Comparison of ENCODE assay signal across 23 cellular contexts in the genomic region with DNA sequence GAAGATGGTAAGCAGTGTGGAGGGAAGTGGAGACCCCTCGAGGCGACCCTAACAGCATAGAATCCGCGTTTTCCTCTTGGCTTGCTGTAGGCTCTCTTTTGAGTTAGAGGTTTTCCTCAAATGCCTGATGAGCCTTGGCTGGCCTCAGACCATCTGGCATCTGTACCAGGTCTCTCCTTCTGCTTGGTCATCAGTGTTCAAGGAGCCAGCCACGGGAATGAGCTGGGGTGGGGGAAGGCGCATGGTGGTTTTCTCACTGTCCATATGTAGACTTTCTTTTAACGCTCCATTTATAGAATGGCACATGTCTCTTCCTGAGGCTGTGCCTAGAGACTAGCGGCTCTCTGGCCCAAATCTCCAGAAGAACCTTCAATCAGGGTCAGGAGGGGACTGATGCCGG. TPM values are rescaled to one million over a fixed set of nuclear protein-coding genes. Genes with fewer than 3 reads are reported as not detected.
DNase-seq lines count a peak whose midpoint lies in the region; ATAC-seq and TF ChIP-seq lines count a peak whose summit lies in the region.
"Had no signal": no experiment of that assay in that cellular context is flagged by ENCODE, and none has a peak within 500 bp of the region (broad histone marks: within the 10 kb centered on the region; RNA-seq: fewer than 3 reads in every experiment).

No MANE protein-coding gene starts in this region.

- ATAC-seq in psoas muscle: no peak
- ATAC-seq in GM18517 (IDR thresholded peaks at IDR 0.05; ENCODE audit: unreplicated experiment): no peak
- ATAC-seq: A549; foreskin keratinocyte; left colon; mucosa of descending colon; right cardiac atrium; stimulated activated memory B cell treated with anti-CD40 and anti-IgM and Interleukin-4, amounts not matched to agents 10 μg/mL and 1 μg/mL and 100 μg/mL, for 72 hours had no signal

- intact Hi-C loops in psoas muscle (cut with DNase I): no loop called here
- intact Hi-C loops in adrenal gland (cut with DNase I): loop anchor here in 1 of 2 donors (5.0 kb wide), 1 partner anchor 88 kb away; no protein-coding TSS in a partner anchor

- no peak for TF ChIP-seq POLR2A in adrenal gland (IDR thresholded peaks at IDR 0.05)

- no peaks in the 10 kb centered on the region for H3K9me3 ChIP-seq in psoas muscle
- no peaks in the 10 kb centered on the region for H3K9me3 ChIP-seq in adrenal gland (replicated peaks in 1 of 3)
- H3K9me3 ChIP-seq: A549, mucosa of descending colon, tibial artery had no signal

- peaks cover 0 to 8% (median 2%) of the 10 kb centered on the region in 3 donors for H3K27me3 ChIP-seq in psoas muscle (ENCODE audit: insufficient read depth in 3 of 3, low read length in 2 of 3)
- no peaks in the 10 kb centered on the region for H3K27me3 ChIP-seq in adrenal gland
- H3K27me3 ChIP-seq: foreskin keratinocyte had no signal

- DNase-seq in AG08396 (ENCODE audit: low spot score): peak; percentile 70
- peak; percentile 23 for DNase-seq in HK-2 (ENCODE audit: unreplicated experiment)
- peak; percentile 66 for DNase-seq in astrocyte of the hippocampus (ENCODE audit: low read depth, low spot score)
- DNase-seq in iris pigment epithelial cell (ENCODE audit: low read depth): peak; percentile 17
- no peak for DNase-seq in NCI-H446 treated with DMSO at 0.1 percent for 48 hours (lab: John Stamatoyannopoulos, UW)
- no peak for DNase-seq in psoas muscle
- no peak for DNase-seq in adrenal gland
- DNase-seq: activated CD4-positive, alpha-beta T cell treated with anti-CD3 and anti-CD28 coated beads, Interleukin-2, amount 10 ng/mL, durations not matched to agents 24 days and 14 days; activated CD8-positive, alpha-beta memory T cell treated with anti-CD3 and anti-CD28 coated beads, Interleukin-2, amount 50 U/mL, for 4 hours; activated effector memory CD4-positive, alpha-beta T cell treated with anti-CD3 and anti-CD28 coated beads, Interleukin-2, amount 50 U/mL, for 16 hours; amniotic stem cell; CD8-positive, alpha-beta memory T cell; foreskin keratinocyte; left colon; mucosa of descending colon; NCI-H1694; NCI-H226; right cardiac atrium; tibial artery had no signal

- H3K27ac ChIP-seq in psoas muscle (no peak overlapping the region), adrenal gland (no peak overlapping the region)
- H3K27ac ChIP-seq: A549, foreskin keratinocyte, tibial artery had no signal

- H3K4me3 ChIP-seq in psoas muscle (no peak overlapping the region), adrenal gland (no peak overlapping the region)
- H3K4me3 ChIP-seq: A549, mucosa of descending colon, tibial artery had no signal

- H3K36me3 ChIP-seq in psoas muscle (ENCODE audit: insufficient read depth in 1 of 2, low read depth in 1 of 2) (no peaks in the 10 kb centered on the region), adrenal gland (replicated peaks in 1 of 2) (no peaks in the 10 kb centered on the region)
- H3K36me3 ChIP-seq: tibial artery had no signal

- H3K4me1 ChIP-seq in psoas muscle (no peaks in the 10 kb centered on the region), adrenal gland (replicated peaks in 1 of 2) (no peaks in the 10 kb centered on the region)
- H3K4me1 ChIP-seq: foreskin keratinocyte, tibial artery had no signal

- TF ChIP-seq CTCF in psoas muscle (IDR thresholded peaks at IDR 0.05) (no peak), adrenal gland (IDR thresholded peaks at IDR 0.05) (no peak)

- WGBS in psoas muscle, 3 donors: 69 to 86% (median 79%) methylated on average over 9 of the region's 9 CpGs
- WGBS in adrenal gland, 4 donors: 79 to 84% (median 80%) methylated on average over 9 of the region's 9 CpGs

RNA-seq across cellular contexts. Expression of gene GUCA1A, which starts 8.1 kb away (rescaled TPM):
- total RNA-seq in psoas muscle (not detected), adrenal gland (not detected)
- polyA plus RNA-seq in psoas muscle (not detected), adrenal gland (not detected)
- total RNA-seq: activated CD4-positive, alpha-beta T cell treated with anti-CD3 and anti-CD28 coated beads, Interleukin-2, amount 10 ng/mL, durations not matched to agents 24 days and 14 days; CD8-positive, alpha-beta memory T cell; Daoy; foreskin keratinocyte; left colon; mucosa of descending colon; right cardiac atrium had no signal
- polyA plus RNA-seq: A549; CD8-positive, alpha-beta memory T cell; right cardiac atrium had no signal

RNA-seq across cellular contexts. Expression of gene C6orf132, which starts 22.6 kb away (rescaled TPM):
- under 1 TPM; 0.11 to 0.34 (median 0.20) TPM for total RNA-seq in psoas muscle
- under 1 TPM; 0.08 to 0.13 (median 0.09) TPM for polyA plus RNA-seq in psoas muscle
- total RNA-seq in adrenal gland: 1 to 10 TPM in 5 of 8 donors, under 1 TPM in 3; 0.09 to 4.7 (median 1.5) TPM
- 1 to 10 TPM in 2 of 3 donors, under 1 TPM in 1; 0.49 to 1.4 (median 1.4) TPM for polyA plus RNA-seq in adrenal gland
- total RNA-seq: Daoy had no signal
- polyA plus RNA-seq: CD8-positive, alpha-beta memory T cell had no signal

RNA-seq across cellular contexts. Expression of gene GUCA1B, which starts 29.7 kb away (rescaled TPM):
- total RNA-seq in psoas muscle: 1 to 10 TPM; 1.1 to 3.4 (median 1.9) TPM
- under 1 TPM; 0.26 to 0.79 (median 0.34) TPM for polyA plus RNA-seq in psoas muscle
- total RNA-seq in adrenal gland: 1 to 10 TPM in 6 of 8 donors, under 1 TPM in 2; 0.47 to 3.0 (median 1.6) TPM
- polyA plus RNA-seq in adrenal gland: 1 to 10 TPM in 1 of 3 donors, under 1 TPM in 2; 0.34 to 1.5 (median 0.40) TPM
- polyA plus RNA-seq: CD8-positive, alpha-beta memory T cell had no signal

RNA-seq across cellular contexts. Expression of gene MRPS10, which starts 52.6 kb away (rescaled TPM):
- 10 to 100 TPM; 40.3 to 57.4 (median 53.1) TPM for total RNA-seq in psoas muscle
- polyA plus RNA-seq in psoas muscle: 100 to 1,000 TPM in 1 of 3 donors, 10 to 100 TPM in 2; 48.5 to 110 (median 59.0) TPM
- 10 to 100 TPM; 25.5 to 42.1 (median 34.0) TPM for total RNA-seq in adrenal gland
- 10 to 100 TPM; 14.7 to 67.4 (median 15.2) TPM for polyA plus RNA-seq in adrenal gland

Comparison
In these comparisons a context has a peak if more than half of its experiments do, and no peak if none do; other contexts are left out.
1. DNase-seq: peak in AG08396 (single experiment), HK-2 (single experiment), astrocyte of the hippocampus (single experiment) and iris pigment epithelial cell (single experiment); none in NCI-H446 treated with DMSO at 0.1 percent for 48 hours (single experiment), psoas muscle (0 of 2) and adrenal gland (0 of 7).